In the genomic region with DNA sequence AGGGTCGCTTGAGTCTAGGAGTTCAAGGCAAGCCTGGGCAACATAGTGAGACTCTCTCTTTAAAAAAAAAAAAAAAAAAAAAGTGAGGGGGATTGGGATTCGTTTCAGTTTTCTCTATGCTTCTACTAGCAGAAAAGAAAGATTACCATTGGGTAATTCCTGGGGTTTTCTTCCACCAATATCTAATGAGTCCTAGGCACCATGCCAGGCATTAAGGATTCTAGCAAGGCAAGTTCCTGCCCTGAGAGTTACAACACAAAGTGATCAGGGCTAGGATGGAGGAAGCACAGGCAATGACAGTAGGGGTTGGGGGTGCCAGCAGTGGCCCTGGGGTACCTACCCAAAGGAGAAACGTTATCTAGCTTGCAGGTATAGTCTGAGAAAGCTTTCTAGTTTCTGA, we compare ENCODE assay signal across 17 cellular contexts.
"Had no signal": no experiment of that assay in that cellular context is flagged by ENCODE, and none has a peak within 500 bp of the region (broad histone marks: within the 10 kb centered on the region; RNA-seq: fewer than 3 reads in every experiment).

No MANE protein-coding gene starts in this region.

- H3K9me3 ChIP-seq: left lung, prostate gland, suprapubic skin, transverse colon, uterus had no signal

- H3K4me1 Mint-ChIP-seq: activated B cell treated with CpG ODN at 0.5 μM for 24 hours; activated CD4-positive, alpha-beta memory T cell treated with anti-CD3 and anti-CD28 coated beads, Interleukin-2, amount 10 ng/mL, durations not matched to agents 7 days and 5 days; activated CD8-positive, alpha-beta memory T cell treated with anti-CD3 and anti-CD28 coated beads, Interleukin-2, amount 10 ng/mL, durations not matched to agents 7 days and 5 days; activated naive CD8-positive, alpha-beta T cell treated with anti-CD3 and anti-CD28 coated beads for 36 hours; central memory CD8-positive, alpha-beta T cell; T-cell had no signal

- H3K4me3 Mint-ChIP-seq: activated B cell treated with CpG ODN at 0.5 μM for 24 hours; activated CD4-positive, alpha-beta memory T cell treated with anti-CD3 and anti-CD28 coated beads, Interleukin-2, amount 10 ng/mL, durations not matched to agents 7 days and 5 days; activated CD8-positive, alpha-beta memory T cell treated with anti-CD3 and anti-CD28 coated beads, Interleukin-2, amount 10 ng/mL, durations not matched to agents 7 days and 5 days; activated naive CD8-positive, alpha-beta T cell treated with anti-CD3 and anti-CD28 coated beads for 36 hours; central memory CD8-positive, alpha-beta T cell; stimulated activated naive CD8-positive, alpha-beta T cell treated with anti-CD3 and anti-CD28 coated beads, Interleukin-15, Interleukin-2, amounts not matched to agents 100 ng/mL and 50 ng/mL, for 24 hours; T-cell had no signal

- H3K27ac Mint-ChIP-seq: activated B cell treated with CpG ODN at 0.5 μM for 24 hours; activated CD4-positive, alpha-beta memory T cell treated with anti-CD3 and anti-CD28 coated beads, Interleukin-2, amount 10 ng/mL, durations not matched to agents 7 days and 5 days; activated CD8-positive, alpha-beta memory T cell treated with anti-CD3 and anti-CD28 coated beads, Interleukin-2, amount 10 ng/mL, durations not matched to agents 7 days and 5 days; activated naive CD8-positive, alpha-beta T cell treated with anti-CD3 and anti-CD28 coated beads for 36 hours; stimulated activated naive CD8-positive, alpha-beta T cell treated with anti-CD3 and anti-CD28 coated beads, Interleukin-15, Interleukin-2, amounts not matched to agents 100 ng/mL and 50 ng/mL, for 24 hours; T-cell had no signal

- H3K27ac ChIP-seq: coronary artery, left lung, prostate gland, suprapubic skin, transverse colon, uterus had no signal

- H3K4me3 ChIP-seq: coronary artery, left lung, prostate gland, suprapubic skin, transverse colon, uterus had no signal

- H3K9me3 Mint-ChIP-seq: activated B cell treated with CpG ODN at 0.5 μM for 24 hours; activated CD4-positive, alpha-beta memory T cell treated with anti-CD3 and anti-CD28 coated beads, Interleukin-2, amount 10 ng/mL, durations not matched to agents 7 days and 5 days; activated naive CD8-positive, alpha-beta T cell treated with anti-CD3 and anti-CD28 coated beads for 36 hours; central memory CD8-positive, alpha-beta T cell; stimulated activated naive CD8-positive, alpha-beta T cell treated with anti-CD3 and anti-CD28 coated beads, Interleukin-15, Interleukin-2, amounts not matched to agents 100 ng/mL and 50 ng/mL, for 24 hours; T-cell had no signal

- H3K36me3 Mint-ChIP-seq: activated CD8-positive, alpha-beta memory T cell treated with anti-CD3 and anti-CD28 coated beads, Interleukin-2, amount 10 ng/mL, durations not matched to agents 7 days and 5 days; activated naive CD8-positive, alpha-beta T cell treated with anti-CD3 and anti-CD28 coated beads for 36 hours; T-cell had no signal

- H3K27me3 ChIP-seq: left lung, transverse colon, uterus had no signal

- ATAC-seq: activated CD8-positive, alpha-beta memory T cell treated with anti-CD3 and anti-CD28 coated beads, Interleukin-2, amount 10 ng/mL, durations not matched to agents 7 days and 5 days; left lung; right cardiac atrium; T-cell had no signal

- H3K4me1 ChIP-seq: left lung, prostate gland, suprapubic skin, transverse colon, uterus had no signal

- DNase-seq: activated B cell treated with CpG ODN at 0.5 μM for 24 hours; activated CD4-positive, alpha-beta memory T cell treated with anti-CD3 and anti-CD28 coated beads, Interleukin-2, amount 10 ng/mL, durations not matched to agents 7 days and 5 days; activated CD4-positive, alpha-beta T cell treated with anti-CD3 and anti-CD28 coated beads for 48 hours; activated CD8-positive, alpha-beta memory T cell treated with anti-CD3 and anti-CD28 coated beads, Interleukin-2, amount 10 ng/mL, durations not matched to agents 7 days and 5 days; activated naive CD8-positive, alpha-beta T cell treated with anti-CD3 and anti-CD28 coated beads for 36 hours; left lung; occipital lobe; right cardiac atrium; T-cell; T-helper 9 cell; transverse colon; uterus had no signal

- H3K36me3 ChIP-seq: left lung, prostate gland, suprapubic skin, transverse colon, uterus had no signal
